26 cellular contexts compared by ENCODE assay signal in the genomic region with DNA sequence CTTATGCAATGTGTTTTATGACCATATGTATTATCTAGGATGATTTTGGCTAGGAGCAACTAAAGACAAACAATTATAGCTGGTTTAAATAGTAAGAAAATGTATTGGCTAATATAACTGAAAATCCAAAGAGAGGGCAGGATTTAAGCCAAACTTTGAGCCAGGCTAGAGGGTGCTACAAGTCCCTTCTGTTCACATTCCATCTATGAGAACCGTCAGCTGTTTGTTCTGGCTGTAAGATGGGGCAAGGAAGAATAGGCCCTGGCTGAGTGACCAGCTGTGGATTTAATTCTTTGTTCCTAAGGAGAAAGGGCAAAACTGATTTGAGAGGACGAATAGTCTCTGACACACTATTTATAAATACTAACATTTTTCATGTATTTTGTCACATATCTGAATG.
A peak's percentile ranks its signal among the peaks of the same experiment; 100 is the strongest.
DNase-seq lines count a peak whose midpoint lies in the region; ATAC-seq and TF ChIP-seq lines count a peak whose summit lies in the region.
"Had no signal": no experiment of that assay in that cellular context is flagged by ENCODE, and none has a peak within 500 bp of the region (broad histone marks: within the 10 kb centered on the region; RNA-seq: fewer than 3 reads in every experiment).

No MANE protein-coding gene starts in this region.

- H4K20me1 ChIP-seq in neural progenitor cell (ENCODE audit: low read depth) = no peaks in the 10 kb centered on the region

- H3K4me3 ChIP-seq in dorsolateral prefrontal cortex (no peak overlapping the region), neural progenitor cell (no peak overlapping the region), thyroid gland (replicated peaks in 1 of 3) (no peak overlapping the region), WERI-Rb-1 (ENCODE audit: low read depth, low read length) (no peak overlapping the region)
- H3K4me3 ChIP-seq: GM23248, SK-N-MC had no signal

- H3K36me3 Mint-ChIP-seq in neural progenitor cell = peaks cover 3% of the 10 kb centered on the region
- H3K36me3 Mint-ChIP-seq: CD8-positive, alpha-beta memory T cell had no signal

- H3K4me1 ChIP-seq in neural progenitor cell (no peaks in the 10 kb centered on the region), thyroid gland (no peaks in the 10 kb centered on the region)

- ATAC-seq in GM18498 (IDR thresholded peaks at IDR 0.05; ENCODE audit: unreplicated experiment) = no peak
- ATAC-seq: HepG2, Panc1 had no signal

- H3K9me3 Mint-ChIP-seq in neural progenitor cell = peaks cover 21% of the 10 kb centered on the region

- no peak overlapping the region for H3K4me2 ChIP-seq in neural progenitor cell

- 47 to 53% methylated on average over 2 of the region's 2 CpGs for WGBS in thyroid gland, 2 donors

- H3K36me3 ChIP-seq in neural progenitor cell (no peaks in the 10 kb centered on the region), thyroid gland (no peaks in the 10 kb centered on the region), WERI-Rb-1 (no peaks in the 10 kb centered on the region)

- no peak overlapping the region for H3K4me3 Mint-ChIP-seq in neural progenitor cell
- H3K4me3 Mint-ChIP-seq: B cell; CD8-positive, alpha-beta memory T cell had no signal

- H3K27me3 Mint-ChIP-seq in neural progenitor cell (ENCODE audit: insufficient read depth, low read depth) = no peaks in the 10 kb centered on the region
- H3K27me3 Mint-ChIP-seq: B cell had no signal

- peak; percentile 30 for DNase-seq in NCI-H69 (lab: John Stamatoyannopoulos, UW)
- DNase-seq in dorsolateral prefrontal cortex = no peak
- peak; percentile 10 for DNase-seq in neural progenitor cell (ENCODE audit: low spot score)
- DNase-seq in thyroid gland = peak; percentile 10 to 12
- DNase-seq in WERI-Rb-1 = no peak
- no peak for DNase-seq in SW 1271 (lab: John Stamatoyannopoulos, UW)
- DNase-seq: CD8-positive, alpha-beta memory T cell; DMS153; DND-41; GM23248; H7; Karpas-422; NCI-H1092 treated with DMSO at 0.1 percent for 48 hours; NCI-H1436; NCI-H187 treated with DMSO at 0.1 percent for 48 hours; NCI-H2171 treated with DMSO at 0.1 percent for 48 hours; NCI-H345; NCI-H510A treated with DMSO at 0.1 percent for 48 hours; SHP77 had no signal

- H3K9me3 ChIP-seq in neural progenitor cell (ENCODE audit: low read depth) = no peaks in the 10 kb centered on the region
- no peaks in the 10 kb centered on the region for H3K9me3 ChIP-seq in thyroid gland
- no peaks in the 10 kb centered on the region for H3K9me3 ChIP-seq in WERI-Rb-1 (ENCODE audit: severe bottlenecking)

- peak overlapping the region in 48 of 59 donors; percentile 4 to 81 (median 56) for H3K27ac ChIP-seq in dorsolateral prefrontal cortex
- no peak overlapping the region for H3K27ac ChIP-seq in neural progenitor cell
- no peak overlapping the region for H3K27ac ChIP-seq in thyroid gland
- H3K27ac ChIP-seq in WERI-Rb-1 = no peak overlapping the region
- H3K27ac ChIP-seq: C4-2B, GM23248, RWPE1, SK-N-MC had no signal

- no peak overlapping the region for H3K9ac ChIP-seq in neural progenitor cell
- H3K9ac ChIP-seq: GM23248 had no signal

- no peaks in the 10 kb centered on the region for H3K4me1 Mint-ChIP-seq in neural progenitor cell
- H3K4me1 Mint-ChIP-seq: B cell; CD8-positive, alpha-beta memory T cell had no signal

- H3K79me2 ChIP-seq in neural progenitor cell (ENCODE audit: low read depth) = no peaks in the 10 kb centered on the region

- intact Hi-C loops in dorsolateral prefrontal cortex (cut with DNase I) = loop anchor here in 1 of 2 donors (10.0 kb wide), 1 partner anchor 175 kb away; no protein-coding TSS in a partner anchor
- intact Hi-C loops in thyroid gland (cut with DNase I) = no loop called here

- H3K27ac Mint-ChIP-seq in neural progenitor cell = no peak overlapping the region
- H3K27ac Mint-ChIP-seq: B cell; CD8-positive, alpha-beta memory T cell had no signal

- H3K27me3 ChIP-seq in dorsolateral prefrontal cortex = no peaks in the 10 kb centered on the region
- no peaks in the 10 kb centered on the region for H3K27me3 ChIP-seq in neural progenitor cell
- no peaks in the 10 kb centered on the region for H3K27me3 ChIP-seq in thyroid gland
- H3K27me3 ChIP-seq in WERI-Rb-1 (ENCODE audit: insufficient read depth, low read depth, severe bottlenecking) = no peaks in the 10 kb centered on the region

- TF ChIP-seq CTCF in dorsolateral prefrontal cortex (IDR thresholded peaks at IDR 0.05 in 54 of 56, conservative IDR thresholded peaks at IDR 0.05 in 2 of 56; ENCODE audit: low read depth in 1 of 56, partially characterized antibody in 56 of 56) = peak in 31 of 56 donors; percentile 9 to 58 (median 31)
- TF ChIP-seq CTCF in neural progenitor cell (IDR thresholded peaks at IDR 0.05) = no peak
- no peak for TF ChIP-seq CTCF in thyroid gland (IDR thresholded peaks at IDR 0.05)
- no peak for TF ChIP-seq CTCF in WERI-Rb-1 (IDR thresholded peaks at IDR 0.05; ENCODE audit: low read depth, low read length)

- no peak overlapping the region for H2AFZ ChIP-seq in neural progenitor cell (replicated peaks)
- H2AFZ ChIP-seq: GM23248 had no signal

- TF ChIP-seq POLR2A in thyroid gland (IDR thresholded peaks at IDR 0.05) = no peak

- peaks cover 14% of the 10 kb centered on the region for H3F3A ChIP-seq in neural progenitor cell (ENCODE audit: low read depth)

Comparison
In these comparisons a context has a peak if more than half of its experiments do, and no peak if none do; other contexts are left out.
1. DNase-seq: peak in NCI-H69 (single experiment), neural progenitor cell (single experiment) and thyroid gland (2 of 2); none in dorsolateral prefrontal cortex (0 of 10), WERI-Rb-1 (single experiment) and SW 1271 (0 of 2).
2. H3K27ac ChIP-seq: peak in dorsolateral prefrontal cortex (48 of 59); none in neural progenitor cell (single experiment), thyroid gland (0 of 3) and WERI-Rb-1 (single experiment).
3. CTCF ChIP-seq: peak in dorsolateral prefrontal cortex (31 of 56); none in neural progenitor cell (single experiment), thyroid gland (0 of 6) and WERI-Rb-1 (single experiment).